Comparison of ENCODE assay signal across 13 cellular contexts in genomic region chr1:157249326-157249725, GRCh38.
A peak's percentile ranks its signal among the peaks of the same experiment; 100 is the strongest.
DNase-seq lines count a peak whose midpoint lies in the region; ATAC-seq and TF ChIP-seq lines count a peak whose summit lies in the region.
"Had no signal": no experiment of that assay in that cellular context is flagged by ENCODE, and none has a peak within 500 bp of the region (broad histone marks: within the 10 kb centered on the region; RNA-seq: fewer than 3 reads in every experiment).

No MANE protein-coding gene starts in this region.

- no peak overlapping the region for H3K4me3 Mint-ChIP-seq in activated CD4-positive, alpha-beta T cell treated with anti-CD3 and anti-CD28 coated beads for 36 hours
- no peak overlapping the region for H3K4me3 Mint-ChIP-seq in activated CD4-positive, alpha-beta T cell treated with anti-CD3 and anti-CD28 coated beads, Interleukin-2, amount 10 ng/mL, durations not matched to agents 7 days and 5 days
- H3K4me3 Mint-ChIP-seq in activated B cell treated with CpG ODN at 0.5 μM for 24 hours, result no peak overlapping the region
- H3K4me3 Mint-ChIP-seq in stimulated activated naive B cell treated with anti-CD40 and anti-IgM and Interleukin-4, amounts not matched to agents 10 μg/mL and 1 μg/mL and 100 μg/mL, for 72 hours, result no peak overlapping the region

- no peak for TF ChIP-seq CTCF in activated B cell treated with CpG ODN at 0.5 μM for 24 hours (IDR thresholded peaks at IDR 0.05)

- peaks cover 46% of the 10 kb centered on the region for H3K27me3 Mint-ChIP-seq in activated CD4-positive, alpha-beta T cell treated with anti-CD3 and anti-CD28 coated beads for 36 hours
- H3K27me3 Mint-ChIP-seq in activated CD4-positive, alpha-beta T cell treated with anti-CD3 and anti-CD28 coated beads, Interleukin-2, amount 10 ng/mL, durations not matched to agents 7 days and 5 days, result peaks cover 45% of the 10 kb centered on the region
- H3K27me3 Mint-ChIP-seq in activated B cell treated with CpG ODN at 0.5 μM for 24 hours, result peaks cover 46% of the 10 kb centered on the region
- H3K27me3 Mint-ChIP-seq in stimulated activated naive B cell treated with anti-CD40 and anti-IgM and Interleukin-4, amounts not matched to agents 10 μg/mL and 1 μg/mL and 100 μg/mL, for 72 hours, result peaks cover 19 to 54% of the 10 kb centered on the region in 2 donors

- H3K9me3 Mint-ChIP-seq in activated CD4-positive, alpha-beta T cell treated with anti-CD3 and anti-CD28 coated beads for 36 hours (ENCODE audit: low read depth), result no peaks in the 10 kb centered on the region
- no peaks in the 10 kb centered on the region for H3K9me3 Mint-ChIP-seq in activated CD4-positive, alpha-beta T cell treated with anti-CD3 and anti-CD28 coated beads, Interleukin-2, amount 10 ng/mL, durations not matched to agents 7 days and 5 days
- H3K9me3 Mint-ChIP-seq in activated B cell treated with CpG ODN at 0.5 μM for 24 hours, result peaks cover 2% of the 10 kb centered on the region
- H3K9me3 Mint-ChIP-seq in stimulated activated naive B cell treated with anti-CD40 and anti-IgM and Interleukin-4, amounts not matched to agents 10 μg/mL and 1 μg/mL and 100 μg/mL, for 72 hours, result peaks cover 4 to 6% of the 10 kb centered on the region in 2 donors

- intact Hi-C loops in activated CD4-positive, alpha-beta T cell treated with anti-CD3 and anti-CD28 coated beads for 36 hours (cut with DNase I, micrococcal nuclease), result no loop called here
- intact Hi-C loops in activated B cell treated with CpG ODN at 0.5 μM for 24 hours (cut with micrococcal nuclease), result no loop called here

- CTCF ChIA-PET in activated CD4-positive, alpha-beta T cell treated with anti-CD3 and anti-CD28 coated beads for 36 hours (lab: Charles Lee), result no interaction called here
- CTCF ChIA-PET in activated CD4-positive, alpha-beta T cell treated with anti-CD3 and anti-CD28 coated beads, Interleukin-2, amount 10 ng/mL, durations not matched to agents 7 days and 5 days (lab: Charles Lee), result no interaction called here
- CTCF ChIA-PET in activated B cell treated with CpG ODN at 0.5 μM for 24 hours (lab: Charles Lee), result no interaction called here

- DNase-seq in activated CD4-positive, alpha-beta T cell treated with anti-CD3 and anti-CD28 coated beads for 36 hours, result no peak
- no peak for DNase-seq in activated CD4-positive, alpha-beta T cell treated with anti-CD3 and anti-CD28 coated beads, Interleukin-2, amount 10 ng/mL, durations not matched to agents 7 days and 5 days
- DNase-seq in activated B cell treated with CpG ODN at 0.5 μM for 24 hours (no peak), AML-193 (lab: John Stamatoyannopoulos, UW) (no peak), midbrain (lab: John Stamatoyannopoulos, UW) (no peak), DMS79 (lab: John Stamatoyannopoulos, UW) (no peak)
- DNase-seq in stimulated activated naive B cell treated with anti-CD40 and anti-IgM and Interleukin-4, amounts not matched to agents 10 μg/mL and 1 μg/mL and 100 μg/mL, for 72 hours, result peak; percentile 64
- DNase-seq: activated CD8-positive, alpha-beta memory T cell treated with anti-CD3 and anti-CD28 coated beads, Interleukin-2, amount 50 U/mL, for 48 hours; Caco-2; spleen; tibial artery had no signal

- no peaks in the 10 kb centered on the region for H3K36me3 Mint-ChIP-seq in activated CD4-positive, alpha-beta T cell treated with anti-CD3 and anti-CD28 coated beads for 36 hours (ENCODE audit: low read depth)
- H3K36me3 Mint-ChIP-seq in activated CD4-positive, alpha-beta T cell treated with anti-CD3 and anti-CD28 coated beads, Interleukin-2, amount 10 ng/mL, durations not matched to agents 7 days and 5 days (ENCODE audit: low read depth), result no peaks in the 10 kb centered on the region
- H3K36me3 Mint-ChIP-seq in activated B cell treated with CpG ODN at 0.5 μM for 24 hours (ENCODE audit: low read depth), result no peaks in the 10 kb centered on the region
- no peaks in the 10 kb centered on the region for H3K36me3 Mint-ChIP-seq in stimulated activated naive B cell treated with anti-CD40 and anti-IgM and Interleukin-4, amounts not matched to agents 10 μg/mL and 1 μg/mL and 100 μg/mL, for 72 hours

- peak; percentile 42 for ATAC-seq in activated CD4-positive, alpha-beta T cell treated with anti-CD3 and anti-CD28 coated beads for 36 hours
- ATAC-seq in HG02571 (IDR thresholded peaks at IDR 0.05; ENCODE audit: unreplicated experiment), result peak; percentile 58
- peak; percentile 28 for ATAC-seq in activated B cell treated with CpG ODN at 0.5 μM for 24 hours (ENCODE audit: low read depth)
- ATAC-seq in stimulated activated naive B cell treated with anti-CD40 and anti-IgM and Interleukin-4, amounts not matched to agents 10 μg/mL and 1 μg/mL and 100 μg/mL, for 72 hours (replicated peaks), result peak; percentile 97 to 98
- ATAC-seq: SK-N-SH treated with all-trans-retinoic acid at 6 μM for 48 hours had no signal

- POLR2A ChIA-PET in activated CD4-positive, alpha-beta T cell treated with anti-CD3 and anti-CD28 coated beads for 36 hours (lab: Charles Lee), result no interaction called here
- POLR2A ChIA-PET in activated CD4-positive, alpha-beta T cell treated with anti-CD3 and anti-CD28 coated beads, Interleukin-2, amount 10 ng/mL, durations not matched to agents 7 days and 5 days (lab: Charles Lee), result no interaction called here
- POLR2A ChIA-PET in activated B cell treated with CpG ODN at 0.5 μM for 24 hours (lab: Charles Lee), result no interaction called here

- H3K27ac Mint-ChIP-seq in activated CD4-positive, alpha-beta T cell treated with anti-CD3 and anti-CD28 coated beads for 36 hours, result no peak overlapping the region
- no peak overlapping the region for H3K27ac Mint-ChIP-seq in activated CD4-positive, alpha-beta T cell treated with anti-CD3 and anti-CD28 coated beads, Interleukin-2, amount 10 ng/mL, durations not matched to agents 7 days and 5 days
- H3K27ac Mint-ChIP-seq in activated B cell treated with CpG ODN at 0.5 μM for 24 hours, result no peak overlapping the region
- H3K27ac Mint-ChIP-seq in stimulated activated naive B cell treated with anti-CD40 and anti-IgM and Interleukin-4, amounts not matched to agents 10 μg/mL and 1 μg/mL and 100 μg/mL, for 72 hours, result peak overlapping the region; percentile 67

- no peaks in the 10 kb centered on the region for H3K4me1 Mint-ChIP-seq in activated CD4-positive, alpha-beta T cell treated with anti-CD3 and anti-CD28 coated beads for 36 hours
- no peaks in the 10 kb centered on the region for H3K4me1 Mint-ChIP-seq in activated CD4-positive, alpha-beta T cell treated with anti-CD3 and anti-CD28 coated beads, Interleukin-2, amount 10 ng/mL, durations not matched to agents 7 days and 5 days
- peaks cover 8% of the 10 kb centered on the region for H3K4me1 Mint-ChIP-seq in activated B cell treated with CpG ODN at 0.5 μM for 24 hours
- peaks cover 18 to 39% of the 10 kb centered on the region in 2 donors for H3K4me1 Mint-ChIP-seq in stimulated activated naive B cell treated with anti-CD40 and anti-IgM and Interleukin-4, amounts not matched to agents 10 μg/mL and 1 μg/mL and 100 μg/mL, for 72 hours

Comparison
In these comparisons a context has a peak if more than half of its experiments do, and no peak if none do; other contexts are left out.
1. ATAC-seq: peak in every context shown above with its lines; median percentile 98 in stimulated activated naive B cell treated with anti-CD40 and anti-IgM and Interleukin-4, amounts not matched to agents 10 μg/mL and 1 μg/mL and 100 μg/mL, for 72 hours; 58 in HG02571; 42 in activated CD4-positive, alpha-beta T cell treated with anti-CD3 and anti-CD28 coated beads for 36 hours; 28 in activated B cell treated with CpG ODN at 0.5 μM for 24 hours.